34 cellular contexts compared by ENCODE assay signal in genomic region chr1:109885589-109885988, GRCh38. TPM values are rescaled to one million over a fixed set of nuclear protein-coding genes. Genes with fewer than 3 reads are reported as not detected.
A peak's percentile ranks its signal among the peaks of the same experiment; 100 is the strongest.
DNase-seq lines count a peak whose midpoint lies in the region; ATAC-seq, FAIRE-seq and TF ChIP-seq lines count a peak whose summit lies in the region.
"Had no signal": no experiment of that assay in that cellular context is flagged by ENCODE, and none has a peak within 500 bp of the region (broad histone marks: within the 10 kb centered on the region; RNA-seq: fewer than 3 reads in every experiment).

No MANE protein-coding gene starts in this region.

- TF ChIP-seq CTCF in HepG2 (CRISPR knock-in tag; IDR thresholded peaks at IDR 0.05) (no peak), thyroid gland (IDR thresholded peaks at IDR 0.05) (no peak), endothelial cell (IDR thresholded peaks at IDR 0.05; ENCODE audit: unreplicated experiment) (no peak)

- H3K9ac ChIP-seq in HepG2 (ENCODE audit: insufficient read depth, low read depth, low read length): no peak overlapping the region

- in situ Hi-C loops in HepG2 (cut with HindIII; ENCODE audit: extremely low pct_ligation_motif_present, low pct_unique_long_range_greater_than_20kb): no loop called here

- H3K4me1 Mint-ChIP-seq in endothelial cell (ENCODE audit: unreplicated experiment): peaks cover 15% of the 10 kb centered on the region
- H3K4me1 Mint-ChIP-seq: immature natural killer cell had no signal

- no peak overlapping the region for H2AFZ ChIP-seq in HepG2 (ENCODE audit: low read length)

- H4K20me1 ChIP-seq in HepG2 (ENCODE audit: insufficient read depth, low read length): no peaks in the 10 kb centered on the region

- H3K36me3 ChIP-seq in HepG2 (replicated peaks in 1 of 2; ENCODE audit: control insufficient read depth in 1 of 2, insufficient read depth in 2 of 2, low read length in 2 of 2): no peaks in the 10 kb centered on the region
- H3K36me3 ChIP-seq in thyroid gland: no peaks in the 10 kb centered on the region
- H3K36me3 ChIP-seq: cardiac muscle cell, prostate gland, right lobe of liver, transverse colon had no signal

- TF ChIP-seq EP300 in HepG2 (IDR thresholded peaks at IDR 0.05; ENCODE audit: low read depth in 2 of 2, low read length in 2 of 2): 0 out of 4 replicates have a peak, but pooled peaks of 1 of the 2 experiments have one; percentile 12
- no peak for TF ChIP-seq EP300 in HepG2 (CRISPR knock-in tag; IDR thresholded peaks at IDR 0.05; ENCODE audit: borderline replicate concordance)

- POLR2A ChIA-PET in HepG2 (lab: Yijun Ruan, JAX): no interaction called here

- H3K27ac Mint-ChIP-seq in endothelial cell (ENCODE audit: unreplicated experiment): no peak overlapping the region
- H3K27ac Mint-ChIP-seq: activated naive CD8-positive, alpha-beta T cell treated with anti-CD3 and anti-CD28 coated beads, Interleukin-2, amount 10 ng/mL, durations not matched to agents 7 days and 5 days; CD4-positive, alpha-beta T cell; effector memory CD8-positive, alpha-beta T cell had no signal

- peak; percentile 23 for FAIRE-seq in HepG2 (lab: Jason Lieb, UNC)
- FAIRE-seq: astrocyte, D721Med, GM12891, H1 had no signal

- peaks cover 6% of the 10 kb centered on the region for H3K27me3 Mint-ChIP-seq in endothelial cell (ENCODE audit: unreplicated experiment)
- H3K27me3 Mint-ChIP-seq: activated naive CD8-positive, alpha-beta T cell treated with anti-CD3 and anti-CD28 coated beads, Interleukin-2, amount 10 ng/mL, durations not matched to agents 7 days and 5 days; CD4-positive, alpha-beta T cell had no signal

- H3K9me3 Mint-ChIP-seq in endothelial cell (ENCODE audit: unreplicated experiment): no peaks in the 10 kb centered on the region
- H3K9me3 Mint-ChIP-seq: activated B cell treated with CpG ODN at 0.5 μM for 24 hours; activated naive CD8-positive, alpha-beta T cell treated with anti-CD3 and anti-CD28 coated beads, Interleukin-2, amount 10 ng/mL, durations not matched to agents 7 days and 5 days; CD4-positive, alpha-beta T cell; effector memory CD8-positive, alpha-beta T cell had no signal

- peak; percentile 3 for DNase-seq in DMS79 treated with DMSO at 0.1 percent for 48 hours (lab: John Stamatoyannopoulos, UW)
- no peak for DNase-seq in DMS79 (lab: John Stamatoyannopoulos, UW)
- DNase-seq in OCI-M1 (lab: John Stamatoyannopoulos, UW): peak; percentile 16
- DNase-seq in HepG2 (ENCODE audit: low spot score): no peak
- peak; percentile 34 to 46 for DNase-seq in thyroid gland
- no peak for DNase-seq in CD1c-positive myeloid dendritic cell (ENCODE audit: extremely low spot score)
- no peak for DNase-seq in AG20443 (ENCODE audit: low spot score)
- no peak for DNase-seq in endothelial cell (ENCODE audit: low spot score)
- DNase-seq: activated B cell treated with CpG ODN at 0.5 μM for 24 hours; activated CD4-positive, alpha-beta T cell treated with anti-CD3 and anti-CD28 coated beads, Interleukin-2, amount 50 U/mL, for 1 hour; activated gamma-delta T cell; activated naive CD8-positive, alpha-beta T cell treated with anti-CD3 and anti-CD28 coated beads, Interleukin-2, amount 10 ng/mL, durations not matched to agents 7 days and 5 days; activated T-cell treated with anti-CD3 and anti-CD28 coated beads, Interleukin-2, amount 50 U/mL, for 1 hour; CD4-positive, alpha-beta T cell; effector memory CD8-positive, alpha-beta T cell; EL; erythroblast; immature natural killer cell; left colon; mesenchymal stem cell; MM.1S; right lobe of liver; stimulated activated CD4-positive, alpha-beta T cell treated with anti-CD3 and anti-CD28 coated beads, Interleukin-12 subunit alpha, Interleukin-12 subunit beta, amount 100 ng/mL, for 4 hours; stimulated activated CD4-positive, alpha-beta T cell treated with anti-CD3 and anti-CD28 coated beads, Interleukin-2, amount 100 ng/mL, for 48 hours; T-helper 1 cell; transverse colon had no signal

- CTCF ChIA-PET in HepG2 (lab: Yijun Ruan, JAX; ENCODE audit: low intra/inter-chr PET ratio, low total read pairs): no interaction called here

- TF ChIP-seq POLR2A in HepG2 (IDR thresholded peaks at IDR 0.05; ENCODE audit: insufficient read depth in 1 of 2, low read depth in 2 of 2, low read length in 2 of 2) (no peak), thyroid gland (IDR thresholded peaks at IDR 0.05) (no peak)

- H3K79me2 ChIP-seq in HepG2 (ENCODE audit: insufficient read depth, low read length): no peaks in the 10 kb centered on the region

- H3K27me3 ChIP-seq in HepG2 (ENCODE audit: control insufficient read depth in 1 of 2, insufficient read depth in 2 of 2, low read length in 2 of 2): peaks cover 0 to 4% of the 10 kb centered on the region in 2 experiments; a peak in 2 of 5 replicates
- H3K27me3 ChIP-seq in thyroid gland: no peaks in the 10 kb centered on the region
- H3K27me3 ChIP-seq: right lobe of liver, transverse colon had no signal

- H3K4me1 ChIP-seq in HepG2 (ENCODE audit: insufficient read depth, low read length): peaks cover 73% of the 10 kb centered on the region
- peaks cover 12 to 33% of the 10 kb centered on the region in 2 donors for H3K4me1 ChIP-seq in thyroid gland
- H3K4me1 ChIP-seq: right lobe of liver had no signal

- ATAC-seq in HepG2: no peak; the same call in 2 of the 3 replicates
- ATAC-seq: effector memory CD8-positive, alpha-beta T cell; left colon had no signal

- H3K4me3 ChIP-seq in HepG2 (replicated peaks in 1 of 3; ENCODE audit: insufficient read depth in 1 of 3, low read depth in 2 of 3, low read length in 3 of 3) (no peak overlapping the region), thyroid gland (replicated peaks in 1 of 3) (no peak overlapping the region)
- H3K4me3 ChIP-seq: cardiac muscle cell, coronary artery, prostate gland, right lobe of liver, transverse colon had no signal

- no TSS peak for BruUV-seq in HepG2 (replicated peaks; lab: Mats Ljungman, UMichigan)

- H3K27ac ChIP-seq in HepG2 (ENCODE audit: extremely low read length, insufficient read depth, low read length) (no peak overlapping the region), thyroid gland (no peak overlapping the region)
- H3K27ac ChIP-seq: 22Rv1, cardiac muscle cell, coronary artery, prostate gland had no signal

- H3K9me3 ChIP-seq in HepG2 (ENCODE audit: low read length) (no peaks in the 10 kb centered on the region), thyroid gland (no peaks in the 10 kb centered on the region)
- H3K9me3 ChIP-seq: prostate gland, right lobe of liver, transverse colon had no signal

- H3K36me3 Mint-ChIP-seq in endothelial cell (ENCODE audit: low read depth, unreplicated experiment): no peaks in the 10 kb centered on the region
- H3K36me3 Mint-ChIP-seq: activated naive CD8-positive, alpha-beta T cell treated with anti-CD3 and anti-CD28 coated beads, Interleukin-2, amount 10 ng/mL, durations not matched to agents 7 days and 5 days had no signal

- H3K4me3 Mint-ChIP-seq in endothelial cell (ENCODE audit: unreplicated experiment): no peak overlapping the region
- H3K4me3 Mint-ChIP-seq: activated naive CD8-positive, alpha-beta T cell treated with anti-CD3 and anti-CD28 coated beads, Interleukin-2, amount 10 ng/mL, durations not matched to agents 7 days and 5 days; CD4-positive, alpha-beta T cell; effector memory CD8-positive, alpha-beta T cell; immature natural killer cell had no signal

- H3K4me2 ChIP-seq in HepG2 (ENCODE audit: low read depth, low read length): peak overlapping the region; percentile 0; the same call in 1 of the 2 replicates

- no peak for TF ChIP-seq RAD21 in HepG2 (CRISPR knock-in tag; IDR thresholded peaks at IDR 0.05)

- WGBS in HepG2 (ENCODE audit: low lambda C conversion rate): 50% methylated on average over 2 of the region's 3 CpGs
- WGBS in thyroid gland, 2 donors: 33 to 46% methylated on average over 3 of the region's 3 CpGs

- intact Hi-C loops in HepG2 (cut with micrococcal nuclease; ENCODE audit: unreplicated experiment) (no loop called here), thyroid gland (cut with DNase I) (no loop called here)

RNA-seq across cellular contexts. Expression of gene CSF1, which starts 25.1 kb away (rescaled TPM):
- total RNA-seq in HepG2 (2016; rRNA removed; fragmentation: Illumina TruSeq; extraction: Trizol) (1.9 and 4.6 TPM in 2 replicates), thyroid gland (100 to 1,000 TPM in 1 of 4 donors, 10 to 100 TPM in 3; 33.5 to 127 (median 62.3) TPM), endothelial cell (ENCODE audit: unreplicated experiment) (2.1 TPM)
- total RNA-seq in HepG2 (2016; cell fraction: cytosol; rRNA removed; fragmentation: Illumina TruSeq; extraction: Trizol; ENCODE audit: low read depth): 0.71 and 1.2 TPM in 2 replicates
- total RNA-seq in HepG2 (2016; cell fraction: insoluble cytoplasmic fraction; rRNA removed; fragmentation: Illumina TruSeq; extraction: Trizol): 1.8 and 4.9 TPM in 2 replicates
- total RNA-seq in HepG2 (2016; cell fraction: membrane; rRNA removed; fragmentation: Illumina TruSeq; extraction: Trizol): 1.3 and 2.0 TPM in 2 replicates
- 7.8 and 7.9 TPM in 2 replicates for total RNA-seq in HepG2 (2016; cell fraction: nucleus; rRNA removed; fragmentation: Illumina TruSeq; extraction: Trizol)
- 13.3 and 21.0 TPM in 2 replicates for polyA plus RNA-seq in HepG2 (2011; rRNA removed)
- polyA plus RNA-seq in HepG2 (2011; cell fraction: cytosol; rRNA removed): 10.4 and 15.2 TPM in 2 replicates
- polyA plus RNA-seq in HepG2 (2011; cell fraction: nucleus; rRNA removed): 23.0 and 27.9 TPM in 2 replicates
- 5.3 and 17.7 TPM in 2 replicates for polyA plus RNA-seq in HepG2 (2012)
- 0.42 and 0.62 TPM in 2 replicates for polyA plus RNA-seq in HepG2 (2016; cell fraction: cytosol; fragmentation: Illumina TruSeq; extraction: Trizol; ENCODE audit: low read depth)
- 1.8 and 2.7 TPM in 2 replicates for polyA plus RNA-seq in HepG2 (2016; cell fraction: insoluble cytoplasmic fraction; fragmentation: Illumina TruSeq; extraction: Trizol; ENCODE audit: low read depth)
- 0.71 and 1.0 TPM in 2 replicates for polyA plus RNA-seq in HepG2 (2016; cell fraction: membrane; fragmentation: Illumina TruSeq; extraction: Trizol; ENCODE audit: low read depth)
- polyA plus RNA-seq in HepG2 (2016; cell fraction: nucleus; fragmentation: Illumina TruSeq; extraction: Trizol; ENCODE audit: insufficient read depth, low read depth): 14.8 and 15.3 TPM in 2 replicates
- 1.1 and 12.0 TPM in 2 replicates for polyA minus RNA-seq in HepG2 (2011; rRNA and poly(A)+ RNA removed; ENCODE audit: low replicate concordance)
- polyA minus RNA-seq in HepG2 (2011; cell fraction: cytosol; rRNA and poly(A)+ RNA removed): 11.0 and 19.9 TPM in 2 replicates
- 7.9 and 15.2 TPM in 2 replicates for polyA minus RNA-seq in HepG2 (2011; cell fraction: nucleus; rRNA and poly(A)+ RNA removed)

Comparison
In these comparisons a context has a peak if more than half of its experiments do, and no peak if none do; other contexts are left out.
1. DNase-seq: peak in DMS79 treated with DMSO at 0.1 percent for 48 hours (single experiment), OCI-M1 (single experiment) and thyroid gland (2 of 2); none in DMS79 (single experiment), HepG2 (single experiment), CD1c-positive myeloid dendritic cell (single experiment), AG20443 (single experiment) and endothelial cell (single experiment).